In the genomic region with DNA sequence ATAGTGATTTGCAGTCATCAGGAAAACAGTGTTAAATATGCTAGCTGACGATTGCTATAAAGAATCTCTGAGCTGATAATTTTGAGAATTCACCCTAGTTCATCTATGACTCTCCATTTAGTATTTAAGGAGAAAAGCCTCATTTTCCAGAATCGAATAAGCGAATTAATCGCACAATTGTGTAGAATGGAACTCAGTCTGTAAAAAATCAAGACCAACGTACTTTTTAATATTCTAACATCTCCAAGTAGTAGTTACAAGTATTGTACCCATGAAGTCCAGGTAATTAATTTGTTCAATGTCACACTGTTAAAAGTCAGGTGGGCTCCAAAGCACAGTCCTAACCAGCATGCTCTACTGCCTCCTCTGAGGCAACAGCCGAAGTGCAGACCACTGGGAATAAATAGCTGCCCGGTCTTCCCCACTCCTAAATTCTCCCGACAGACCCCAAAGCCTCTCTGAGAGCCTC, we compare ENCODE assay signal across 8 cellular contexts. TPM values are rescaled to one million over a fixed set of nuclear protein-coding genes. Genes with fewer than 3 reads are reported as not detected.
DNase-seq lines count a peak whose midpoint lies in the region; ATAC-seq and TF ChIP-seq lines count a peak whose summit lies in the region.

No MANE protein-coding gene starts in this region.

- no peaks in the 10 kb centered on the region for H3K27me3 ChIP-seq in A673 (replicated peaks; ENCODE audit: insufficient read depth, low read depth, low read length, poor library complexity)

- peak overlapping the region; percentile 99 for H3K27ac Mint-ChIP-seq in central memory CD8-positive, alpha-beta T cell (ENCODE audit: low read depth)
- peak overlapping the region; percentile 99 for H3K27ac Mint-ChIP-seq in nephron progenitor cell

- H3K4me1 Mint-ChIP-seq in central memory CD8-positive, alpha-beta T cell: peaks cover 27% of the 10 kb centered on the region
- peaks cover 29% of the 10 kb centered on the region for H3K4me1 Mint-ChIP-seq in nephron progenitor cell

- H3K4me1 ChIP-seq in A673 (ENCODE audit: insufficient read depth, low read length, poor library complexity, severe bottlenecking): peaks cover 17% of the 10 kb centered on the region

- TF ChIP-seq CTCF in A673 (conservative IDR thresholded peaks at IDR 0.05; ENCODE audit: low read depth, low read length): no peak
- TF ChIP-seq CTCF in nephron progenitor cell (IDR thresholded peaks at IDR 0.05): no peak

- peaks cover 13% of the 10 kb centered on the region for H3K36me3 Mint-ChIP-seq in central memory CD8-positive, alpha-beta T cell (ENCODE audit: insufficient read depth)
- H3K36me3 Mint-ChIP-seq in nephron progenitor cell (ENCODE audit: low read depth): peaks cover 12% of the 10 kb centered on the region

- H3K27ac ChIP-seq in A673 (ENCODE audit: low read depth, low read length, poor library complexity, severe bottlenecking): peak overlapping the region; percentile 88

- BruUV-seq in A673 (replicated peaks; lab: Mats Ljungman, UMichigan): TSS peak; percentile 92

- H3K27me3 Mint-ChIP-seq in central memory CD8-positive, alpha-beta T cell: no peaks in the 10 kb centered on the region
- H3K27me3 Mint-ChIP-seq in nephron progenitor cell (ENCODE audit: low read depth, poor library complexity): peaks cover 14% of the 10 kb centered on the region

- POLR2A ChIA-PET in A673 (lab: Charles Lee; ENCODE audit: low non-redundant PET): no interaction called here

- H3K9me3 ChIP-seq in A673 (ENCODE audit: low read depth, low read length, poor library complexity, severe bottlenecking): no peaks in the 10 kb centered on the region

- no peak for DNase-seq in A673 (ENCODE audit: low spot score)
- no peak for DNase-seq in central memory CD8-positive, alpha-beta T cell (ENCODE audit: low spot score in 2 of 2)
- no peak for DNase-seq in nephron progenitor cell
- no peak for DNase-seq in cerebellum (ENCODE audit: low spot score)
- DNase-seq in DMS53 (lab: John Stamatoyannopoulos, UW): no peak

- peak overlapping the region; percentile 71 for H3K4me3 ChIP-seq in A673 (ENCODE audit: low read depth, low read length, poor library complexity, severe bottlenecking)

- ATAC-seq in GM19351 (IDR thresholded peaks at IDR 0.05; ENCODE audit: unreplicated experiment): peak; percentile 51
- peak; percentile 27 for ATAC-seq in HG03469 (IDR thresholded peaks at IDR 0.05; ENCODE audit: unreplicated experiment)
- ATAC-seq in central memory CD8-positive, alpha-beta T cell (replicated peaks; ENCODE audit: extremely low read depth, poor library complexity, severe bottlenecking): peak; percentile 71
- ATAC-seq in GM21825 (IDR thresholded peaks at IDR 0.05; ENCODE audit: unreplicated experiment): no peak

- intact Hi-C loops in A673 (cut with micrococcal nuclease; ENCODE audit: unreplicated experiment): loop anchor here (2.0 kb wide), 1 partner anchor 185 kb away; a partner anchor contains a TSS

- CTCF ChIA-PET in A673 (lab: Charles Lee): no interaction called here

- peak overlapping the region; percentile 100 for H3K4me3 Mint-ChIP-seq in central memory CD8-positive, alpha-beta T cell
- peak overlapping the region; percentile 96 for H3K4me3 Mint-ChIP-seq in nephron progenitor cell

- peaks cover 7% of the 10 kb centered on the region for H3K36me3 ChIP-seq in A673 (ENCODE audit: insufficient read depth, low read length, poor library complexity, severe bottlenecking)

- no peaks in the 10 kb centered on the region for H3K9me3 Mint-ChIP-seq in central memory CD8-positive, alpha-beta T cell
- H3K9me3 Mint-ChIP-seq in nephron progenitor cell: peaks cover 5% of the 10 kb centered on the region

RNA-seq across cellular contexts. Expression of a gene that starts 0.4 kb away (rescaled TPM):
- total RNA-seq in A673 (2021) (2.4 and 2.9 TPM in 2 replicates), cerebellum (6.9 TPM)
